ENCODE assay signal across 2 cellular contexts in the genomic region with DNA sequence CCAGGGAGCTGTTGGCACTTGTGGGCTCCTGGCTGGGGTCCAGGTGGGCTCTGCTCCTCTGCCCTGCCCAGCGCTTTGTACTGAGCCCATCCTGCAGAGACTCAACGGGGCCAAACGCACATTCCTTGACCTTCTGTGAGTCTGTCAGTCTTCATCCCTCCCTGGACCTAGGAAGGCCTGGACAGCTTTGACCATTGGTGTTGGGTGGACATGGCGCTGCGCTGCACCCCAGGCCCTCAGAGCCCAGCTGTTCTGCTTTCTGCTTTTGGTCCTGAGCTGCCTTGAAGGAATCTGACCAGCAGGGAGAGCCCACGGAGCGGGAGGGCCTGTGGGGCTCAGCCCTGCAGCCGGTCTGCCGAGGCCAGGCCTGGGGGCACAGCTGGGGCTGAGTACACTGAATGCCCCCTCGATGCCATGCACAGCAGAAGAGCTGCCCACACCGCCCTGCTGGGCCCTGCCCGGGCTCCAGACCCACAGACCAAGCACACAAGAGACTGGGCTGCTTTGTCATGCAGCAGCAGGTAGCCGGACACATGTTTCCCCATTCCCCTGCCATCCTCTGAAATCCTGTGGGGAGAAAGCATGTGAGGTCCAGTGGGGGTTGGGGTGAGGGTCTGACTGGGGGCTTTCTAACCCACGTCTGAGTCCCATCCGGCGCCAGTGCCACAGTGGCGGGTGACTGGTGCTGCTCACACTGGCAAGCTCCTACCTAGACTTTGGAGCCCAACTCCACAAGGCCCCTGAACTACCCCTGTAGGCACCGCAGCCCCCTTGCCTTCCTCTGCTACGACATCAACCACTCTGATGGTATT.
TF ChIP-seq lines count a peak whose summit lies in the region.

No MANE protein-coding gene starts in this region.

TF ChIP-seq in IMR-90, 13 proteins besides CTCF, POLR2A, EP300 and RAD21:
- TF ChIP-seq CHD1 (IDR thresholded peaks at IDR 0.05; ENCODE audit: low read depth, low read length): no peak
- TF ChIP-seq SMC3 (IDR thresholded peaks at IDR 0.05; ENCODE audit: low read depth, low read length): peak; percentile 36; the same call in 1 of the 2 replicates
- TF ChIP-seq MAZ (IDR thresholded peaks at IDR 0.05; ENCODE audit: borderline replicate concordance, low read depth, low read length): no peak

TF ChIP-seq in GM12878, 131 proteins besides CTCF, POLR2A, EP300 and RAD21:
- TF ChIP-seq, protein P1, sequence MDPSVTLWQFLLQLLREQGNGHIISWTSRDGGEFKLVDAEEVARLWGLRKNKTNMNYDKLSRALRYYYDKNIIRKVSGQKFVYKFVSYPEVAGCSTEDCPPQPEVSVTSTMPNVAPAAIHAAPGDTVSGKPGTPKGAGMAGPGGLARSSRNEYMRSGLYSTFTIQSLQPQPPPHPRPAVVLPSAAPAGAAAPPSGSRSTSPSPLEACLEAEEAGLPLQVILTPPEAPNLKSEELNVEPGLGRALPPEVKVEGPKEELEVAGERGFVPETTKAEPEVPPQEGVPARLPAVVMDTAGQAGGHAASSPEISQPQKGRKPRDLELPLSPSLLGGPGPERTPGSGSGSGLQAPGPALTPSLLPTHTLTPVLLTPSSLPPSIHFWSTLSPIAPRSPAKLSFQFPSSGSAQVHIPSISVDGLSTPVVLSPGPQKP (IDR thresholded peaks at IDR 0.05; ENCODE audit: low read depth, low read length): no peak
- no peak for TF ChIP-seq MAX (IDR thresholded peaks at IDR 0.05; ENCODE audit: low read depth, low read length)
- TF ChIP-seq NFXL1 (IDR thresholded peaks at IDR 0.05; ENCODE audit: borderline replicate concordance): no peak
- TF ChIP-seq IKZF2 (IDR thresholded peaks at IDR 0.05): no peak
- no peak for TF ChIP-seq SMARCA5 (IDR thresholded peaks at IDR 0.05)
- no peak for TF ChIP-seq BCL3 (IDR thresholded peaks at IDR 0.05; ENCODE audit: borderline replicate concordance, insufficient read depth, low read depth, low read length, poor library complexity, severe bottlenecking)
- TF ChIP-seq ZNF592 (IDR thresholded peaks at IDR 0.05): no peak
- TF ChIP-seq JUND (IDR thresholded peaks at IDR 0.05; ENCODE audit: low read depth, low read length): no peak
- TF ChIP-seq, protein P2, sequence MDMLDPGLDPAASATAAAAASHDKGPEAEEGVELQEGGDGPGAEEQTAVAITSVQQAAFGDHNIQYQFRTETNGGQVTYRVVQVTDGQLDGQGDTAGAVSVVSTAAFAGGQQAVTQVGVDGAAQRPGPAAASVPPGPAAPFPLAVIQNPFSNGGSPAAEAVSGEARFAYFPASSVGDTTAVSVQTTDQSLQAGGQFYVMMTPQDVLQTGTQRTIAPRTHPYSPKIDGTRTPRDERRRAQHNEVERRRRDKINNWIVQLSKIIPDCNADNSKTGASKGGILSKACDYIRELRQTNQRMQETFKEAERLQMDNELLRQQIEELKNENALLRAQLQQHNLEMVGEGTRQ (IDR thresholded peaks at IDR 0.05; ENCODE audit: borderline replicate concordance, low read depth, low read length): no peak
- no peak for TF ChIP-seq PBX3 (IDR thresholded peaks at IDR 0.05; ENCODE audit: insufficient replicate concordance, low read depth, low read length)
- no peak for TF ChIP-seq ETV6 (conservative IDR thresholded peaks at IDR 0.05 in 1 of 2, IDR thresholded peaks at IDR 0.05 in 1 of 2; ENCODE audit: borderline replicate concordance in 1 of 2, low read depth in 1 of 2)
- TF ChIP-seq CHD1 (IDR thresholded peaks at IDR 0.05; ENCODE audit: low read depth, low read length): no peak
- TF ChIP-seq ATF7 (IDR thresholded peaks at IDR 0.05; ENCODE audit: low read depth): no peak
- no peak for TF ChIP-seq ATF3 (IDR thresholded peaks at IDR 0.05; ENCODE audit: borderline replicate concordance, extremely low read depth, low read depth, low read length)
- no peak for TF ChIP-seq GABPA (IDR thresholded peaks at IDR 0.05; ENCODE audit: low read depth)
- TF ChIP-seq NR2F1 (conservative IDR thresholded peaks at IDR 0.05): no peak
- no peak for TF ChIP-seq ZSCAN29 (IDR thresholded peaks at IDR 0.05)
- TF ChIP-seq TCF7 (IDR thresholded peaks at IDR 0.05; ENCODE audit: borderline replicate concordance): no peak
- no peak for TF ChIP-seq CREM (IDR thresholded peaks at IDR 0.05; ENCODE audit: low read depth)
